In genomic region chr10:48804740-48805182, GRCh38 we compare ENCODE assay signal across 11 cellular contexts.
DNase-seq lines count a peak whose midpoint lies in the region; ATAC-seq lines count a peak whose summit lies in the region.
"Had no signal": no experiment of that assay in that cellular context is flagged by ENCODE, and none has a peak within 500 bp of the region (broad histone marks: within the 10 kb centered on the region; RNA-seq: fewer than 3 reads in every experiment).

No MANE protein-coding gene starts in this region.

- H4K8ac ChIP-seq in neuronal stem cell (ENCODE audit: low read depth, low read length) = no peak overlapping the region

- H2AK5ac ChIP-seq in neuronal stem cell (ENCODE audit: low read depth, low read length) = no peak overlapping the region

- peaks cover 6% of the 10 kb centered on the region for H3K36me3 Mint-ChIP-seq in T-helper 2 cell treated with Interferon-gamma antibody and Interleukin-4, amounts not matched to agents 5 μg/mL and 100 μg/mL, for 36 hours (ENCODE audit: low read depth)

- no peak overlapping the region for H2BK12ac ChIP-seq in neuronal stem cell (ENCODE audit: low read length)

- peaks cover 0 to 6% of the 10 kb centered on the region in 2 donors for H3K4me1 ChIP-seq in neuronal stem cell (ENCODE audit: control insufficient read depth in 2 of 2, insufficient read depth in 1 of 2, low read depth in 1 of 2, low read length in 2 of 2)
- H3K4me1 ChIP-seq: body of pancreas, transverse colon had no signal

- H3K27ac ChIP-seq in neuronal stem cell (replicated peaks; ENCODE audit: low read length) = no peak overlapping the region
- H3K27ac ChIP-seq: body of pancreas, transverse colon had no signal

- H2BK5ac ChIP-seq in neuronal stem cell (ENCODE audit: low read length) = no peak overlapping the region

- DNase-seq in NCI-H748 (lab: John Stamatoyannopoulos, UW; ENCODE audit: unreplicated experiment) (peak; percentile 19), NCI-H748 treated with DMSO at 0.1 percent for 48 hours (lab: John Stamatoyannopoulos, UW) (no peak), neuronal stem cell (ENCODE audit: low spot score) (no peak), NCI-H1436 treated with DMSO at 0.1 percent for 48 hours (lab: John Stamatoyannopoulos, UW) (no peak), NCI-H446 treated with DMSO at 0.1 percent for 48 hours (lab: John Stamatoyannopoulos, UW) (no peak)
- no peak for DNase-seq in T-helper 2 cell treated with Interferon-gamma antibody and Interleukin-4, amounts not matched to agents 5 μg/mL and 100 μg/mL, for 36 hours (ENCODE audit: low spot score)
- DNase-seq: activated CD4-positive, alpha-beta T cell treated with anti-CD3 and anti-CD28 coated beads for 4 hours; transverse colon had no signal

- H3K9me3 Mint-ChIP-seq in T-helper 2 cell treated with Interferon-gamma antibody and Interleukin-4, amounts not matched to agents 5 μg/mL and 100 μg/mL, for 36 hours = peaks cover 9% of the 10 kb centered on the region

- peak overlapping the region; percentile 29 for H2AFZ ChIP-seq in neuronal stem cell (ENCODE audit: low read length)

- H3K14ac ChIP-seq in neuronal stem cell (ENCODE audit: low read length) = no peak overlapping the region

- no peak overlapping the region for H3K23ac ChIP-seq in neuronal stem cell (ENCODE audit: low read depth, low read length, poor library complexity)

- WGBS in neuronal stem cell (ENCODE audit: extremely low coverage in 2 of 2, insufficient read length in 2 of 2, insufficient replicate concordance in 1 of 2), 2 donors = no CpG with 5 or more reads among the region's 7 CpGs

- no peak overlapping the region for H4K91ac ChIP-seq in neuronal stem cell (ENCODE audit: low read depth, low read length, poor library complexity)

- H3K27me3 Mint-ChIP-seq in T-helper 2 cell treated with Interferon-gamma antibody and Interleukin-4, amounts not matched to agents 5 μg/mL and 100 μg/mL, for 36 hours (ENCODE audit: low read depth) = peaks cover 2% of the 10 kb centered on the region

- H3K4me3 Mint-ChIP-seq in T-helper 2 cell treated with Interferon-gamma antibody and Interleukin-4, amounts not matched to agents 5 μg/mL and 100 μg/mL, for 36 hours = peak overlapping the region; percentile 44

- peaks cover 0 to 2% of the 10 kb centered on the region in 2 donors for H3K9me3 ChIP-seq in neuronal stem cell (replicated peaks in 1 of 2; ENCODE audit: control insufficient read depth in 2 of 2, insufficient read depth in 1 of 2, low read depth in 1 of 2, low read length in 2 of 2)
- H3K9me3 ChIP-seq: body of pancreas, transverse colon had no signal

- no peak overlapping the region for H3K4ac ChIP-seq in neuronal stem cell (ENCODE audit: low read length)

- no peak overlapping the region for H2BK120ac ChIP-seq in neuronal stem cell (ENCODE audit: low read depth, low read length)

- peak; percentile 30 for ATAC-seq in HG03354 (IDR thresholded peaks at IDR 0.05; ENCODE audit: poor library complexity, severe bottlenecking, unreplicated experiment)
- no peak for ATAC-seq in GM21515 (IDR thresholded peaks at IDR 0.05; ENCODE audit: unreplicated experiment)
- ATAC-seq: body of pancreas had no signal

- H3K4me2 ChIP-seq in neuronal stem cell (ENCODE audit: insufficient read depth, low read length, poor library complexity, severe bottlenecking) = no peak overlapping the region

- no peaks in the 10 kb centered on the region for H3K36me3 ChIP-seq in neuronal stem cell (replicated peaks in 1 of 2; ENCODE audit: control insufficient read depth in 2 of 2, insufficient read depth in 2 of 2, low read length in 2 of 2)
- H3K36me3 ChIP-seq: transverse colon had no signal

- no peak overlapping the region for H3K9ac ChIP-seq in neuronal stem cell (ENCODE audit: low read depth, low read length, poor library complexity)

- no peaks in the 10 kb centered on the region for H3K27me3 ChIP-seq in neuronal stem cell (ENCODE audit: control insufficient read depth in 3 of 3, insufficient read depth in 3 of 3, low read depth in 1 of 3, low read length in 3 of 3)
- H3K27me3 ChIP-seq: body of pancreas, transverse colon had no signal

- H3K18ac ChIP-seq in neuronal stem cell (ENCODE audit: low read length) = no peak overlapping the region

- H3K79me1 ChIP-seq in neuronal stem cell (ENCODE audit: low read depth, low read length) = no peaks in the 10 kb centered on the region

- no peak overlapping the region for H2BK15ac ChIP-seq in neuronal stem cell (ENCODE audit: low read length)

- H3K4me3 ChIP-seq in neuronal stem cell (ENCODE audit: low read length in 2 of 2) = no peak overlapping the region
- H3K4me3 ChIP-seq: body of pancreas, transverse colon had no signal

- H3K27ac Mint-ChIP-seq in T-helper 2 cell treated with Interferon-gamma antibody and Interleukin-4, amounts not matched to agents 5 μg/mL and 100 μg/mL, for 36 hours = peak overlapping the region; percentile 56

- peaks cover 52% of the 10 kb centered on the region for H3K4me1 Mint-ChIP-seq in T-helper 2 cell treated with Interferon-gamma antibody and Interleukin-4, amounts not matched to agents 5 μg/mL and 100 μg/mL, for 36 hours (ENCODE audit: low read depth)
